In genomic region chr6:53326372-53327016, GRCh38 we compare ENCODE assay signal across 1 cellular context.
A peak's percentile ranks its signal among the peaks of the same experiment; 100 is the strongest.
TF ChIP-seq lines count a peak whose summit lies in the region.

No MANE protein-coding gene starts in this region.

TF ChIP-seq in SK-N-SH, 30 proteins besides CTCF, POLR2A, EP300 and RAD21 (continued from another document):
- TF ChIP-seq REST (IDR thresholded peaks at IDR 0.05; ENCODE audit: low read depth, low read length) (peak; percentile 44; the same call in 1 of the 2 replicates), SIN3A (IDR thresholded peaks at IDR 0.05; ENCODE audit: borderline replicate concordance, low read depth, low read length) (no peak), ZBTB33 (IDR thresholded peaks at IDR 0.05; ENCODE audit: borderline replicate concordance, low read depth) (0 out of 2 replicates have a peak, but pooled peaks have one; percentile 4), NRF1 (IDR thresholded peaks at IDR 0.05; ENCODE audit: low read depth, low read length) (no peak), RCOR1 (IDR thresholded peaks at IDR 0.05; ENCODE audit: low read length) (no peak), TAF1 (IDR thresholded peaks at IDR 0.05; ENCODE audit: borderline replicate concordance, low read depth, low read length) (no peak), MXI1 (IDR thresholded peaks at IDR 0.05; ENCODE audit: low read depth, low read length) (no peak), TCF12 (IDR thresholded peaks at IDR 0.05) (peak; percentile 93), JUND (IDR thresholded peaks at IDR 0.05) (peak; percentile 88), FOXM1 (IDR thresholded peaks at IDR 0.05; ENCODE audit: low read depth) (no peak), TEAD4 (IDR thresholded peaks at IDR 0.05; ENCODE audit: borderline replicate concordance, insufficient read depth) (no peak), GATA2 (CRISPR knock-in tag; IDR thresholded peaks at IDR 0.05) (no peak), SMC3 (IDR thresholded peaks at IDR 0.05; ENCODE audit: low read depth, low read length) (no peak), GABPA (IDR thresholded peaks at IDR 0.05; ENCODE audit: low read depth) (no peak), RFX5 (IDR thresholded peaks at IDR 0.05; ENCODE audit: low read length) (no peak)
- TF ChIP-seq, protein P1, sequence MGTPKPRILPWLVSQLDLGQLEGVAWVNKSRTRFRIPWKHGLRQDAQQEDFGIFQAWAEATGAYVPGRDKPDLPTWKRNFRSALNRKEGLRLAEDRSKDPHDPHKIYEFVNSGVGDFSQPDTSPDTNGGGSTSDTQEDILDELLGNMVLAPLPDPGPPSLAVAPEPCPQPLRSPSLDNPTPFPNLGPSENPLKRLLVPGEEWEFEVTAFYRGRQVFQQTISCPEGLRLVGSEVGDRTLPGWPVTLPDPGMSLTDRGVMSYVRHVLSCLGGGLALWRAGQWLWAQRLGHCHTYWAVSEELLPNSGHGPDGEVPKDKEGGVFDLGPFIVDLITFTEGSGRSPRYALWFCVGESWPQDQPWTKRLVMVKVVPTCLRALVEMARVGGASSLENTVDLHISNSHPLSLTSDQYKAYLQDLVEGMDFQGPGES (IDR thresholded peaks at IDR 0.05; ENCODE audit: low read depth, low read length): no peak
